Comparison of ENCODE assay signal across 19 cellular contexts in genomic region chr4:113998026-113998425, GRCh38. TPM values are rescaled to one million over a fixed set of nuclear protein-coding genes. Genes with fewer than 3 reads are reported as not detected.
A peak's percentile ranks its signal among the peaks of the same experiment; 100 is the strongest.
DNase-seq lines count a peak whose midpoint lies in the region; ATAC-seq and TF ChIP-seq lines count a peak whose summit lies in the region.
"Had no signal": no experiment of that assay in that cellular context is flagged by ENCODE, and none has a peak within 500 bp of the region (broad histone marks: within the 10 kb centered on the region; RNA-seq: fewer than 3 reads in every experiment).

No MANE protein-coding gene starts in this region.

- ATAC-seq in mucosa of descending colon (peak; percentile 92), GM21381 (IDR thresholded peaks at IDR 0.05; ENCODE audit: unreplicated experiment) (no peak)
- ATAC-seq in activated CD4-positive, alpha-beta T cell treated with anti-CD3 and anti-CD28 coated beads for 36 hours: no peak
- ATAC-seq: HCT116 had no signal

- no peaks in the 10 kb centered on the region for H3K9me3 ChIP-seq in colonic mucosa
- no peaks in the 10 kb centered on the region for H3K9me3 ChIP-seq in mucosa of descending colon
- H3K9me3 ChIP-seq: MG63 had no signal

- no peaks in the 10 kb centered on the region for H3K27me3 ChIP-seq in colonic mucosa
- H3K27me3 ChIP-seq: MG63 had no signal

- H3K9me3 Mint-ChIP-seq in activated CD4-positive, alpha-beta T cell treated with anti-CD3 and anti-CD28 coated beads for 36 hours (ENCODE audit: low read depth): no peaks in the 10 kb centered on the region
- no peaks in the 10 kb centered on the region for H3K9me3 Mint-ChIP-seq in activated T-helper 1 cell treated with anti-CD3 and anti-CD28 coated beads, Interleukin-12 subunit alpha, Interleukin-12 subunit beta, Interleukin-2, Interleukin-4 antibody, amounts not matched to agents 30 ng/mL and 10 ng/mL and 1 ng/mL, durations not matched to agents 14 hours and 24 hours and 36 hours

- H3K27me3 Mint-ChIP-seq in activated CD4-positive, alpha-beta T cell treated with anti-CD3 and anti-CD28 coated beads for 36 hours: peaks cover 3% of the 10 kb centered on the region
- H3K27me3 Mint-ChIP-seq in activated T-helper 1 cell treated with anti-CD3 and anti-CD28 coated beads, Interleukin-12 subunit alpha, Interleukin-12 subunit beta, Interleukin-2, Interleukin-4 antibody, amounts not matched to agents 30 ng/mL and 10 ng/mL and 1 ng/mL, durations not matched to agents 14 hours and 24 hours and 36 hours (ENCODE audit: insufficient read depth): no peaks in the 10 kb centered on the region
- H3K27me3 Mint-ChIP-seq: CD4-positive, alpha-beta memory T cell had no signal

- 58 to 63% methylated on average over 5 of the region's 5 CpGs for WGBS in lower leg skin, 2 donors

- peaks cover 6% of the 10 kb centered on the region for H3K4me1 ChIP-seq in colonic mucosa
- H3K4me1 ChIP-seq in mucosa of descending colon (ENCODE audit: low read depth): peaks cover 7% of the 10 kb centered on the region

- POLR2A ChIA-PET in activated CD4-positive, alpha-beta T cell treated with anti-CD3 and anti-CD28 coated beads for 36 hours (lab: Charles Lee): no interaction called here

- no peak overlapping the region for H3K4me3 ChIP-seq in colonic mucosa
- no peak overlapping the region for H3K4me3 ChIP-seq in mucosa of descending colon
- no peak overlapping the region for H3K4me3 ChIP-seq in lower leg skin (ENCODE audit: low read depth, poor library complexity, severe bottlenecking)
- H3K4me3 ChIP-seq: MG63 had no signal

- intact Hi-C loops in colonic mucosa (cut with DNase I) (no loop called here), mucosa of descending colon (cut with DNase I, micrococcal nuclease) (no loop called here), lower leg skin (cut with DNase I; ENCODE audit: low total_unique reads) (no loop called here)
- intact Hi-C loops in activated CD4-positive, alpha-beta T cell treated with anti-CD3 and anti-CD28 coated beads for 36 hours (cut with DNase I, micrococcal nuclease): no loop called here
- intact Hi-C loops in activated T-helper 1 cell treated with anti-CD3 and anti-CD28 coated beads, Interleukin-12 subunit alpha, Interleukin-12 subunit beta, Interleukin-2, Interleukin-4 antibody, amounts not matched to agents 30 ng/mL and 10 ng/mL and 1 ng/mL, durations not matched to agents 14 hours and 24 hours and 36 hours (cut with micrococcal nuclease): no loop called here

- TF ChIP-seq CTCF in colonic mucosa (IDR thresholded peaks at IDR 0.05) (no peak), mucosa of descending colon (IDR thresholded peaks at IDR 0.05) (no peak), lower leg skin (IDR thresholded peaks at IDR 0.05) (no peak)

- TF ChIP-seq POLR2A in lower leg skin (IDR thresholded peaks at IDR 0.05): no peak

- H3K9ac ChIP-seq in colonic mucosa (ENCODE audit: low read depth in 2 of 2, low read length in 2 of 2): no peak overlapping the region

- DNase-seq in NCI-H1930 (lab: John Stamatoyannopoulos, UW) (peak; percentile 58 to 62), NCI-H2171 treated with DMSO at 0.1 percent for 48 hours (lab: John Stamatoyannopoulos, UW) (peak; percentile 46), colonic mucosa (peak; percentile 33), mucosa of descending colon (peak; percentile 55 to 66 (median 56)), lower leg skin (ENCODE audit: low spot score in 2 of 2) (no peak)
- no peak for DNase-seq in activated CD4-positive, alpha-beta T cell treated with anti-CD3 and anti-CD28 coated beads for 36 hours
- no peak for DNase-seq in activated T-helper 1 cell treated with anti-CD3 and anti-CD28 coated beads, Interleukin-12 subunit alpha, Interleukin-12 subunit beta, Interleukin-2, Interleukin-4 antibody, amounts not matched to agents 30 ng/mL and 10 ng/mL and 1 ng/mL, durations not matched to agents 14 hours and 24 hours and 36 hours (ENCODE audit: low spot score)
- DNase-seq: C1 segment of cervical spinal cord; CD4-positive, alpha-beta memory T cell; COR-L47; KG1; MG63; NCI-H1105 treated with DMSO at 0.1 percent for 48 hours; NCI-H1694; RPMI8226; SHP77 had no signal

- H3K4me1 Mint-ChIP-seq in activated CD4-positive, alpha-beta T cell treated with anti-CD3 and anti-CD28 coated beads for 36 hours: peaks cover 5% of the 10 kb centered on the region
- H3K4me1 Mint-ChIP-seq in activated T-helper 1 cell treated with anti-CD3 and anti-CD28 coated beads, Interleukin-12 subunit alpha, Interleukin-12 subunit beta, Interleukin-2, Interleukin-4 antibody, amounts not matched to agents 30 ng/mL and 10 ng/mL and 1 ng/mL, durations not matched to agents 14 hours and 24 hours and 36 hours (ENCODE audit: low read depth): peaks cover 4% of the 10 kb centered on the region

- CTCF ChIA-PET in activated CD4-positive, alpha-beta T cell treated with anti-CD3 and anti-CD28 coated beads for 36 hours (lab: Charles Lee): interaction anchor here (0.9 kb wide), 1 partner anchor 10 kb away, joined by 3 read pairs; no protein-coding TSS in a partner anchor

- H3K27ac Mint-ChIP-seq in activated CD4-positive, alpha-beta T cell treated with anti-CD3 and anti-CD28 coated beads for 36 hours: no peak overlapping the region
- no peak overlapping the region for H3K27ac Mint-ChIP-seq in activated T-helper 1 cell treated with anti-CD3 and anti-CD28 coated beads, Interleukin-12 subunit alpha, Interleukin-12 subunit beta, Interleukin-2, Interleukin-4 antibody, amounts not matched to agents 30 ng/mL and 10 ng/mL and 1 ng/mL, durations not matched to agents 14 hours and 24 hours and 36 hours
- H3K27ac Mint-ChIP-seq: CD4-positive, alpha-beta memory T cell had no signal

- H3K27ac ChIP-seq in colonic mucosa: no peak overlapping the region

- H3K36me3 Mint-ChIP-seq in activated CD4-positive, alpha-beta T cell treated with anti-CD3 and anti-CD28 coated beads for 36 hours (ENCODE audit: low read depth): no peaks in the 10 kb centered on the region
- no peaks in the 10 kb centered on the region for H3K36me3 Mint-ChIP-seq in activated T-helper 1 cell treated with anti-CD3 and anti-CD28 coated beads, Interleukin-12 subunit alpha, Interleukin-12 subunit beta, Interleukin-2, Interleukin-4 antibody, amounts not matched to agents 30 ng/mL and 10 ng/mL and 1 ng/mL, durations not matched to agents 14 hours and 24 hours and 36 hours (ENCODE audit: low read depth)
- H3K36me3 Mint-ChIP-seq: CD4-positive, alpha-beta memory T cell had no signal

- H3K4me3 Mint-ChIP-seq in activated CD4-positive, alpha-beta T cell treated with anti-CD3 and anti-CD28 coated beads for 36 hours: no peak overlapping the region
- no peak overlapping the region for H3K4me3 Mint-ChIP-seq in activated T-helper 1 cell treated with anti-CD3 and anti-CD28 coated beads, Interleukin-12 subunit alpha, Interleukin-12 subunit beta, Interleukin-2, Interleukin-4 antibody, amounts not matched to agents 30 ng/mL and 10 ng/mL and 1 ng/mL, durations not matched to agents 14 hours and 24 hours and 36 hours
- H3K4me3 Mint-ChIP-seq: CD4-positive, alpha-beta memory T cell had no signal

- H3K36me3 ChIP-seq in colonic mucosa (no peaks in the 10 kb centered on the region), mucosa of descending colon (ENCODE audit: low read depth) (no peaks in the 10 kb centered on the region)
- H3K36me3 ChIP-seq: MG63 had no signal

RNA-seq across cellular contexts. Expression of gene ARSJ, which starts 18.6 kb away (rescaled TPM):
- total RNA-seq in colonic mucosa: 1 to 10 TPM; 4.7 to 8.4 TPM
- total RNA-seq in mucosa of descending colon: 10 to 100 TPM in 1 of 3 donors, 1 to 10 TPM in 2; 6.1 to 10.4 (median 6.5) TPM
- 1 to 10 TPM in 3 of 4 donors, under 1 TPM in 1; 0.42 to 3.7 (median 1.6) TPM for total RNA-seq in lower leg skin
- under 1 TPM in 1 of 2 experiments, not detected in 1; 0.05 TPM for total RNA-seq in activated CD4-positive, alpha-beta T cell treated with anti-CD3 and anti-CD28 coated beads for 36 hours
- total RNA-seq in activated T-helper 1 cell treated with anti-CD3 and anti-CD28 coated beads, Interleukin-12 subunit alpha, Interleukin-12 subunit beta, Interleukin-2, Interleukin-4 antibody, amounts not matched to agents 30 ng/mL and 10 ng/mL and 1 ng/mL, durations not matched to agents 14 hours and 24 hours and 36 hours: not detected in 2 replicates
- total RNA-seq: G401 had no signal

Comparison
In these comparisons a context has a peak if more than half of its experiments do, and no peak if none do; other contexts are left out.
1. DNase-seq: peak in NCI-H1930 (2 of 2), NCI-H2171 treated with DMSO at 0.1 percent for 48 hours (single experiment), colonic mucosa (single experiment) and mucosa of descending colon (3 of 3); none in lower leg skin (0 of 2), activated CD4-positive, alpha-beta T cell treated with anti-CD3 and anti-CD28 coated beads for 36 hours (single experiment) and activated T-helper 1 cell treated with anti-CD3 and anti-CD28 coated beads, Interleukin-12 subunit alpha, Interleukin-12 subunit beta, Interleukin-2, Interleukin-4 antibody, amounts not matched to agents 30 ng/mL and 10 ng/mL and 1 ng/mL, durations not matched to agents 14 hours and 24 hours and 36 hours (single experiment).